30 cellular contexts compared by ENCODE assay signal in the genomic region with DNA sequence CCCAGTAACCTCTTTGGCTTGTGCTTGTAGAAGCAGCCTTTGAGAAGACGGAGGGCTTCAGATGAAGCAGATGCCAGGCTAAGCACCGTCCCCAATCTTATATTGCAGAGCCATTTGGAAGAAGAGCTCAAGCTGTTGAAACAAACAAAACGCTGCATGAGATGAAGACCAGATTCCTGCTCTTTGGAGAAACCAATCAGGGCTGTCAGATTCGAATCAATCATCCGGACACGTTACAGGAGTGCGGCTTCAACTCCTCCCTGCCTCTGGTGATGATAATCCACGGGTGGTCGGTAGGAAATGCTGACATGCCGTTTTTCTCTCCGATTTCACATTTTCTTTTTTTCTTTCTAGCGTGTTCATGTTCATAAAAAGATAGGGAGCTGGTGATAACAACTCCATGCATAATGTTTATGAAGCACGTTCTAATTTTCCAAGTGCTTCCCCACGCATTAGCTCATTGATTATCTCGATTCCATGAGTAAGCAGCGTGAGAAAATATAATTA.
"Had no signal": no experiment of that assay in that cellular context is flagged by ENCODE, and none has a peak within 500 bp of the region (broad histone marks: within the 10 kb centered on the region; RNA-seq: fewer than 3 reads in every experiment).

No MANE protein-coding gene starts in this region.

- H3K4me2 ChIP-seq: KMS-11 had no signal

- ATAC-seq: activated CD8-positive, alpha-beta T cell treated with anti-CD3 and anti-CD28 coated beads for 36 hours; activated naive CD4-positive, alpha-beta T cell treated with anti-CD3 and anti-CD28 coated beads, Interleukin-2, amount 50 U/mL, for 72 hours; activated T-cell treated with anti-CD3 and anti-CD28 coated beads, Interleukin-2, amount 50 U/mL, for 4 hours had no signal

- DNase-seq: activated CD4-positive, alpha-beta T cell treated with anti-CD3 and anti-CD28 coated beads for 1 hour; activated CD4-positive, alpha-beta T cell treated with anti-CD3 and anti-CD28 coated beads for 48 hours; activated CD4-positive, CD25-positive, alpha-beta regulatory T cell; activated CD8-positive, alpha-beta T cell treated with anti-CD3 and anti-CD28 coated beads for 36 hours; activated gamma-delta T cell treated with Interleukin-2 at 50 U/mL for 16 hours; activated naive CD4-positive, alpha-beta T cell treated with anti-CD3 and anti-CD28 coated beads for 36 hours; activated T-cell treated with anti-CD3 and anti-CD28 coated beads for 4 hours; activated T-cell treated with anti-CD3 and anti-CD28 coated beads, Interleukin-2, amount 50 U/mL, for 4 hours; central memory CD4-positive, alpha-beta T cell; MM.1S; MV-4-11; NCI-H1092; NCI-H1436 treated with DMSO at 0.1 percent for 48 hours; NCI-H1694 treated with DMSO at 0.1 percent for 48 hours; NCI-H2029; NCI-H345; NCI-H524 treated with DMSO at 0.1 percent for 48 hours; RPMI8226; SHP77 treated with DMSO at 0.1 percent for 48 hours; SW 1271; T-helper 1 cell; T-helper 2 cell; T-helper 9 cell; WERI-Rb-1 had no signal

- H3K27me3 ChIP-seq: adrenal gland, Peyer's patch, SJSA1 had no signal

- H3K9me3 ChIP-seq: adrenal gland, Peyer's patch, SJSA1 had no signal

- H3K36me3 ChIP-seq: adrenal gland, Peyer's patch, SJSA1, WERI-Rb-1 had no signal

- FAIRE-seq: bronchial epithelial cell had no signal

- H3K4me1 ChIP-seq: adrenal gland, Peyer's patch had no signal

- H3K27ac ChIP-seq: adrenal gland, KMS-11, Peyer's patch, SJSA1, WERI-Rb-1 had no signal

- H3K4me3 ChIP-seq: adrenal gland, Peyer's patch, SJSA1 had no signal

- H3K9ac ChIP-seq: KMS-11 had no signal
